Comparison of ENCODE assay signal across 8 cellular contexts in genomic region chr14:22928237-22929103, GRCh38. TPM values are rescaled to one million over a fixed set of nuclear protein-coding genes. Genes with fewer than 3 reads are reported as not detected.
DNase-seq lines count a peak whose midpoint lies in the region; TF ChIP-seq lines count a peak whose summit lies in the region.

No MANE protein-coding gene starts in this region.

- DNase-seq in GM23248 (peak; percentile 35), RKO (ENCODE audit: low spot score) (peak; percentile 48), fibroblast of the aortic adventitia (ENCODE audit: low read depth) (no peak), skeletal muscle cell (ENCODE audit: low read depth) (no peak), inferior parietal cortex (ENCODE audit: extremely low spot score) (no peak), HK-2 (ENCODE audit: unreplicated experiment) (no peak), globus pallidus (ENCODE audit: low spot score) (no peak), NOMO-1 treated with DMSO at 0.1 percent for 48 hours (lab: John Stamatoyannopoulos, UW; ENCODE audit: unreplicated experiment) (no peak)

- H3K27me3 ChIP-seq in GM23248 (replicated peaks; ENCODE audit: insufficient read depth), result no peaks in the 10 kb centered on the region

- no peaks in the 10 kb centered on the region for H3K9me2 ChIP-seq in GM23248 (ENCODE audit: insufficient read depth)

- H3K9me3 ChIP-seq in GM23248 (ENCODE audit: low read depth), result no peaks in the 10 kb centered on the region

- no peak for TF ChIP-seq CTCF in fibroblast of the aortic adventitia (IDR thresholded peaks at IDR 0.05; ENCODE audit: insufficient read depth, low read length)

- H3K4me2 ChIP-seq in GM23248 (ENCODE audit: unreplicated experiment), result peak overlapping the region; percentile 97

- peaks cover 35% of the 10 kb centered on the region for H3K79me2 ChIP-seq in GM23248 (ENCODE audit: insufficient read depth)

- peak overlapping the region; percentile 84 for H2AFZ ChIP-seq in GM23248

- in situ Hi-C loops in GM23248 (cut with MboI), result no loop called here

- peak overlapping the region; percentile 75 for H3K27ac ChIP-seq in GM23248

- peaks cover 21% of the 10 kb centered on the region for H3K4me1 ChIP-seq in GM23248 (ENCODE audit: insufficient read depth)

- H3K9ac ChIP-seq in GM23248, result peak overlapping the region; percentile 94

- H4K20me1 ChIP-seq in GM23248 (ENCODE audit: insufficient read depth), result no peaks in the 10 kb centered on the region

- H3K4me3 ChIP-seq in GM23248 (peak overlapping the region; percentile 91), fibroblast of the aortic adventitia (ENCODE audit: low read depth, low read length) (peak overlapping the region; percentile 98), skeletal muscle cell (ENCODE audit: low read depth, low read length) (peak overlapping the region; percentile 87)

- WGBS in GM23248 (ENCODE audit: low coverage in 1 of 2, low lambda C conversion rate in 2 of 2, missing lambda C conversion rate in 2 of 2), 2 experiments, result 9 to 10% methylated on average over 12 of the region's 12 CpGs

- H3K36me3 ChIP-seq in GM23248 (ENCODE audit: low read depth), result peaks cover 19% of the 10 kb centered on the region

- peaks cover 10% of the 10 kb centered on the region for H3F3A ChIP-seq in GM23248 (ENCODE audit: insufficient read depth)

RNA-seq across cellular contexts. Expression of gene PRMT5, which starts 0.7 kb away (rescaled TPM):
- 42.2 and 61.0 TPM in 2 replicates for total RNA-seq in GM23248 (2014; rRNA removed; shearing (Covaris generic))
- polyA plus RNA-seq in GM23248 (2016; fragmentation: Nextera tagmentation; extraction: Ambion mirVana), result 80.1 and 84.1 TPM in 2 replicates
- total RNA-seq in fibroblast of the aortic adventitia (ENCODE audit: low replicate concordance), result 23.0 and 53.5 TPM in 2 replicates

RNA-seq across cellular contexts. Expression of gene RBM23, which starts 9.5 kb away (rescaled TPM):
- total RNA-seq in GM23248 (2014; rRNA removed; shearing (Covaris generic)), result 42.6 and 57.2 TPM in 2 replicates
- 33.8 and 36.5 TPM in 2 replicates for polyA plus RNA-seq in GM23248 (2016; fragmentation: Nextera tagmentation; extraction: Ambion mirVana)
- total RNA-seq in fibroblast of the aortic adventitia (ENCODE audit: low replicate concordance), result 48.7 and 101 TPM in 2 replicates

RNA-seq across cellular contexts. Expression of gene HAUS4, which starts 28.4 kb away (rescaled TPM):
- 29.0 and 35.0 TPM in 2 replicates for total RNA-seq in GM23248 (2014; rRNA removed; shearing (Covaris generic))
- 14.1 and 14.5 TPM in 2 replicates for polyA plus RNA-seq in GM23248 (2016; fragmentation: Nextera tagmentation; extraction: Ambion mirVana)
- 29.3 and 31.2 TPM in 2 replicates for total RNA-seq in fibroblast of the aortic adventitia (ENCODE audit: low replicate concordance)

RNA-seq across cellular contexts. Expression of gene REM2, which starts 45.4 kb away (rescaled TPM):
- total RNA-seq in GM23248 (2014; rRNA removed; shearing (Covaris generic)), result 0.22 TPM in 1 of 2 replicates, not detected in the other
- 0.29 TPM in 1 of 2 replicates, not detected in the other for polyA plus RNA-seq in GM23248 (2016; fragmentation: Nextera tagmentation; extraction: Ambion mirVana)
- 0.09 TPM in 1 of 2 replicates, not detected in the other for total RNA-seq in fibroblast of the aortic adventitia (ENCODE audit: low replicate concordance)

RNA-seq across cellular contexts. Expression of gene AJUBA, which starts 53.9 kb away (rescaled TPM):
- 62.7 and 70.7 TPM in 2 replicates for total RNA-seq in GM23248 (2014; rRNA removed; shearing (Covaris generic))
- 17.8 and 19.3 TPM in 2 replicates for polyA plus RNA-seq in GM23248 (2016; fragmentation: Nextera tagmentation; extraction: Ambion mirVana)
- total RNA-seq in fibroblast of the aortic adventitia (ENCODE audit: low replicate concordance), result 14.6 and 47.6 TPM in 2 replicates

Comparison
In these comparisons a context has a peak if more than half of its experiments do, and no peak if none do; other contexts are left out.
1. DNase-seq: peak in GM23248 (single experiment) and RKO (single experiment); none in fibroblast of the aortic adventitia (single experiment), skeletal muscle cell (single experiment), inferior parietal cortex (single experiment), HK-2 (single experiment), globus pallidus (single experiment) and NOMO-1 treated with DMSO at 0.1 percent for 48 hours (single experiment).
2. Peak in every context shown above with its lines, with median percentiles within 50 percentile points of each other: H3K4me3 ChIP-seq.